Comparison of ENCODE assay signal across 1 cellular context in genomic region chr12:53391667-53392244, GRCh38.
TF ChIP-seq lines count a peak whose summit lies in the region.

No MANE protein-coding gene starts in this region.

TF ChIP-seq in SK-N-SH, 30 proteins besides CTCF, POLR2A, EP300 and RAD21 (continued from another document):
- TF ChIP-seq USF1 (IDR thresholded peaks at IDR 0.05; ENCODE audit: borderline replicate concordance, low read depth) (no peak), POLR2AphosphoS5 (IDR thresholded peaks at IDR 0.05; ENCODE audit: low read depth, low read length) (no peak), GATA2 (CRISPR knock-in tag; IDR thresholded peaks at IDR 0.05) (peak; percentile 50; the same call in 1 of the 2 replicates), RXRA (IDR thresholded peaks at IDR 0.05; ENCODE audit: borderline replicate concordance, low read depth) (no peak), MAX (IDR thresholded peaks at IDR 0.05; ENCODE audit: low read depth) (no peak), TEAD4 (IDR thresholded peaks at IDR 0.05; ENCODE audit: borderline replicate concordance, insufficient read depth) (no peak), JUND (IDR thresholded peaks at IDR 0.05) (no peak), ZBTB33 (IDR thresholded peaks at IDR 0.05; ENCODE audit: borderline replicate concordance, low read depth) (no peak), FOXJ3 (CRISPR knock-in tag; IDR thresholded peaks at IDR 0.05) (no peak), ELF1 (IDR thresholded peaks at IDR 0.05) (no peak), IRF3 (IDR thresholded peaks at IDR 0.05; ENCODE audit: low read depth, low read length) (no peak), REST (IDR thresholded peaks at IDR 0.05; ENCODE audit: low read depth, low read length) (no peak), GABPA (IDR thresholded peaks at IDR 0.05; ENCODE audit: low read depth) (no peak), MXI1 (IDR thresholded peaks at IDR 0.05; ENCODE audit: low read depth, low read length) (no peak), MEF2A (IDR thresholded peaks at IDR 0.05; ENCODE audit: borderline replicate concordance, low read depth) (no peak), FOSL2 (IDR thresholded peaks at IDR 0.05; ENCODE audit: borderline replicate concordance, low read depth) (no peak), FOXM1 (IDR thresholded peaks at IDR 0.05; ENCODE audit: low read depth) (no peak), NRF1 (IDR thresholded peaks at IDR 0.05; ENCODE audit: low read depth, low read length) (no peak), TCF12 (IDR thresholded peaks at IDR 0.05) (peak; percentile 45; the same call in 1 of the 2 replicates), TAF1 (IDR thresholded peaks at IDR 0.05; ENCODE audit: borderline replicate concordance, low read depth, low read length) (no peak), SMC3 (IDR thresholded peaks at IDR 0.05; ENCODE audit: low read depth, low read length) (no peak), EZH2phosphoT487 (IDR thresholded peaks at IDR 0.05; ENCODE audit: borderline replicate concordance, low read depth) (no peak)
